Comparison of ENCODE assay signal across 1 cellular context in genomic region chr9:127715443-127716337, GRCh38.
TF ChIP-seq lines count a peak whose summit lies in the region.

TSS of gene PTRH1 (minus strand) at chr9:127715663. CDS start at chr9:127715639, 24 bp downstream.
TSS of gene TTC16 (plus strand) at chr9:127716079. CDS start at chr9:127716146, 67 bp downstream.

TF ChIP-seq in K562, 482 proteins besides CTCF, POLR2A, EP300 and RAD21 (continued from another document and continues in another):
- TF ChIP-seq BCL6 (CRISPR knock-in tag; IDR thresholded peaks at IDR 0.05), result no peak
- no peak for TF ChIP-seq ZKSCAN8 (CRISPR knock-in tag; IDR thresholded peaks at IDR 0.05)
- no peak for TF ChIP-seq TFAM (CRISPR knock-in tag; conservative IDR thresholded peaks at IDR 0.05)
- TF ChIP-seq, protein P1, sequence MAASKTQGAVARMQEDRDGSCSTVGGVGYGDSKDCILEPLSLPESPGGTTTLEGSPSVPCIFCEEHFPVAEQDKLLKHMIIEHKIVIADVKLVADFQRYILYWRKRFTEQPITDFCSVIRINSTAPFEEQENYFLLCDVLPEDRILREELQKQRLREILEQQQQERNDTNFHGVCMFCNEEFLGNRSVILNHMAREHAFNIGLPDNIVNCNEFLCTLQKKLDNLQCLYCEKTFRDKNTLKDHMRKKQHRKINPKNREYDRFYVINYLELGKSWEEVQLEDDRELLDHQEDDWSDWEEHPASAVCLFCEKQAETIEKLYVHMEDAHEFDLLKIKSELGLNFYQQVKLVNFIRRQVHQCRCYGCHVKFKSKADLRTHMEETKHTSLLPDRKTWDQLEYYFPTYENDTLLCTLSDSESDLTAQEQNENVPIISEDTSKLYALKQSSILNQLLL (CRISPR knock-in tag; IDR thresholded peaks at IDR 0.05; ENCODE audit: borderline replicate concordance), result no peak
- TF ChIP-seq ZNF639 (CRISPR knock-in tag; conservative IDR thresholded peaks at IDR 0.05 in 1 of 2, IDR thresholded peaks at IDR 0.05 in 1 of 2), result 0 out of 4 replicates have a peak, but pooled peaks of 1 of the 2 experiments have one; percentile 43
- no peak for TF ChIP-seq KAT7 (CRISPR knock-in tag; IDR thresholded peaks at IDR 0.05; ENCODE audit: borderline replicate concordance)
- no peak for TF ChIP-seq MED1 (CRISPR knock-in tag; IDR thresholded peaks at IDR 0.05; ENCODE audit: borderline replicate concordance)
- TF ChIP-seq ZNF707 (CRISPR knock-in tag; conservative IDR thresholded peaks at IDR 0.05), result no peak
- 0 out of 2 replicates have a peak, but pooled peaks have one; percentile 8 for TF ChIP-seq ZKSCAN1 (IDR thresholded peaks at IDR 0.05; ENCODE audit: low read depth, low read length)
- no peak for TF ChIP-seq ZNF212 (CRISPR knock-in tag; IDR thresholded peaks at IDR 0.05)
- peak; percentile 95 for TF ChIP-seq ZFX (CRISPR knock-in tag; IDR thresholded peaks at IDR 0.05)
- TF ChIP-seq PHF20 (IDR thresholded peaks at IDR 0.05; ENCODE audit: partially characterized antibody), result peak; percentile 70
- TF ChIP-seq ZBED1 (IDR thresholded peaks at IDR 0.05), result no peak
- TF ChIP-seq ZNF696 (CRISPR knock-in tag; conservative IDR thresholded peaks at IDR 0.05), result no peak
- peak; percentile 98 for TF ChIP-seq CREM (IDR thresholded peaks at IDR 0.05; ENCODE audit: low read depth)
- no peak for TF ChIP-seq CAMTA2 (CRISPR knock-in tag; conservative IDR thresholded peaks at IDR 0.05)
- TF ChIP-seq ZNF695 (CRISPR knock-in tag; IDR thresholded peaks at IDR 0.05), result no peak
- TF ChIP-seq KLF13 (tag; IDR thresholded peaks at IDR 0.05; ENCODE audit: borderline replicate concordance, low read depth), result 0 out of 2 replicates have a peak, but pooled peaks have one; percentile 17
- TF ChIP-seq ZBTB11 (CRISPR knock-in tag; IDR thresholded peaks at IDR 0.05), result peak in 1 of 3 experiments; percentile 84; a peak in 2 of 6 replicates
- peak; percentile 60; the same call in 1 of the 2 replicates for TF ChIP-seq ATF2 (CRISPR knock-in tag; IDR thresholded peaks at IDR 0.05)
- TF ChIP-seq, protein P2, sequence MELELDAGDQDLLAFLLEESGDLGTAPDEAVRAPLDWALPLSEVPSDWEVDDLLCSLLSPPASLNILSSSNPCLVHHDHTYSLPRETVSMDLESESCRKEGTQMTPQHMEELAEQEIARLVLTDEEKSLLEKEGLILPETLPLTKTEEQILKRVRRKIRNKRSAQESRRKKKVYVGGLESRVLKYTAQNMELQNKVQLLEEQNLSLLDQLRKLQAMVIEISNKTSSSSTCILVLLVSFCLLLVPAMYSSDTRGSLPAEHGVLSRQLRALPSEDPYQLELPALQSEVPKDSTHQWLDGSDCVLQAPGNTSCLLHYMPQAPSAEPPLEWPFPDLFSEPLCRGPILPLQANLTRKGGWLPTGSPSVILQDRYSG (tag; conservative IDR thresholded peaks at IDR 0.05; ENCODE audit: low read depth), result no peak; the same call in 1 of the 2 replicates
- peak; percentile 95 for TF ChIP-seq CREB1 (IDR thresholded peaks at IDR 0.05)
- peak; percentile 97 for TF ChIP-seq CREB1 (CRISPR knock-in tag; IDR thresholded peaks at IDR 0.05)
- TF ChIP-seq CTBP1 (IDR thresholded peaks at IDR 0.05; ENCODE audit: borderline replicate concordance), result peak; percentile 38; the same call in 1 of the 2 replicates
- no peak for TF ChIP-seq NR2C1 (IDR thresholded peaks at IDR 0.05)
- peak; percentile 49 for TF ChIP-seq NR2C1 (tag; IDR thresholded peaks at IDR 0.05)
- TF ChIP-seq PCBP2 (IDR thresholded peaks at IDR 0.05; ENCODE audit: low read depth, low read length, poor library complexity, severe bottlenecking), result no peak
- TF ChIP-seq, protein P3, sequence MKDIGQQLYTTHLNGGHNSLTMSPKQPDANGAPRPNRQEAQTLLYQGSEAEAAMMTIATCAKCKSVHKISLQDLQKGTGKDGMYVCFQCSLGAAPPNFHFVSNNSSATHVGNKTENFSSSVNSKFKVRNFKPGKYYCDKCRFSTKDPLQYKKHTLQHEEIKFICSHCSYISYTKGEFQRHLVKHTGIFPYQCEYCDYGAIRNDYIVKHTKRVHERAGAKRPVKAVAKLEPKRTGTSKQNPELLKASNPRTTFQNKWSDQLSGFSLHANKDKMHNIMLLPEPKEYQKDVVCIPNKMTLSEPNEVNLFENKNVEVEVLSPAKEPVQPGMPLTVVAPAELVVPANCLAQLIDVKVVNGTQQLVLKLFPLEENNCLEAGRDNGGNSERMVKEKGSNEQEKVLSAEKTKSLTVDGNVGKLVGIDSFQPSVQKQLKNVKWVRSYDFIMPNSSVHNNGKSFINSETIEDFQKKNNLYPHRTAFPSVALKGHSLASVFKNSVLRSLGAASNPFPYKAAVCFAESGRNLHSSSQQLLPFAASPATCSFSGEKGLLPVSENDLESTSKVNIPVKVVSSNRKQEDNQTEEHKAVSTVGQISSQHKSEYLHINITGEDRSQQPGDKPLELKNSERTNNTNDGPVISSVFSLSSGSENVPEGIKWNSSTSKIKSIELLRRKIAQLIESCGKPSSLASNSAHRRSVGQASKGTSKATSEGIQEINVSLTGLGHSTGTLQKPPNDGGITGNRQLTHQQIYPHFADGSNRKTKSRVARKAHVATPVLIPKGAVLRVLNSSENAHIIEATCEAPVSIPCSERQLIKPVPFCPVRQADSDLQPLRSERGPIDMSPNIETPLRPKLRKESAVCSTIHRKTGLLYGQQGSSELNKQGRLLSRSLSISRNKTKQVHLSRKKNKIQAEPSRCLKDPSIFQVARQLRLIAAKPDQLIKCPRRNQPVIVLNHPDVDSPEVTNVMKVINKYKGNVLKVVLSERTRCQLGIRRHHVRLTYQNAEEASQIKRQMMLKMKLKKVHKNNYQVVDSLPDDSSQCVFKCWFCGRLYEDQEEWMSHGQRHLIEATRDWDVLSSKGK (CRISPR knock-in tag; IDR thresholded peaks at IDR 0.05), result no peak
- peak; percentile 26; the same call in 1 of the 2 replicates for TF ChIP-seq FOXK1 (CRISPR knock-in tag; IDR thresholded peaks at IDR 0.05; ENCODE audit: borderline replicate concordance)
- peak; percentile 99 for TF ChIP-seq ATF7 (IDR thresholded peaks at IDR 0.05)
- TF ChIP-seq ETS1 (conservative IDR thresholded peaks at IDR 0.05; ENCODE audit: control insufficient read depth, low read depth, low read length), result peak; percentile 96
- no peak for TF ChIP-seq PRMT5 (CRISPR knock-in tag; IDR thresholded peaks at IDR 0.05)
- no peak for TF ChIP-seq ARNT (IDR thresholded peaks at IDR 0.05)
- no peak for TF ChIP-seq ZNF253 (CRISPR knock-in tag; conservative IDR thresholded peaks at IDR 0.05)
- TF ChIP-seq POLR3G (IDR thresholded peaks at IDR 0.05; ENCODE audit: extremely low read depth, insufficient read length, insufficient replicate concordance), result no peak
- 0 out of 2 replicates have a peak, but pooled peaks have one; percentile 66 for TF ChIP-seq AFF4 (CRISPR knock-in tag; IDR thresholded peaks at IDR 0.05)
- TF ChIP-seq TCFL5 (CRISPR knock-in tag; conservative IDR thresholded peaks at IDR 0.05), result no peak
- TF ChIP-seq SMAD4 (CRISPR knock-in tag; conservative IDR thresholded peaks at IDR 0.05), result peak; percentile 39; the same call in 1 of the 2 replicates
- TF ChIP-seq ESRRA (IDR thresholded peaks at IDR 0.05; ENCODE audit: borderline replicate concordance, low read depth), result peak; percentile 56
- peak; percentile 77; the same call in 1 of the 2 replicates for TF ChIP-seq LCOR (CRISPR knock-in tag; IDR thresholded peaks at IDR 0.05)
- peak; percentile 61 for TF ChIP-seq VEZF1 (CRISPR knock-in tag; IDR thresholded peaks at IDR 0.05)
- peak; percentile 53 for TF ChIP-seq SP2 (IDR thresholded peaks at IDR 0.05; ENCODE audit: extremely low read depth, low read depth, low read length, poor library complexity, severe bottlenecking)
- TF ChIP-seq ZNF583 (CRISPR knock-in tag; IDR thresholded peaks at IDR 0.05), result no peak
- no peak for TF ChIP-seq ZNF12 (CRISPR knock-in tag; IDR thresholded peaks at IDR 0.05)
- peak; percentile 28 for TF ChIP-seq TAF1 (IDR thresholded peaks at IDR 0.05; ENCODE audit: control insufficient read depth, extremely low read depth, insufficient read depth, low read length, severe bottlenecking)
- TF ChIP-seq CCAR2 (IDR thresholded peaks at IDR 0.05; ENCODE audit: low read depth, low read length), result no peak
- no peak for TF ChIP-seq LARP7 (IDR thresholded peaks at IDR 0.05)
- no peak for TF ChIP-seq ZZZ3 (IDR thresholded peaks at IDR 0.05)
